8 cellular contexts compared by ENCODE assay signal in the genomic region with DNA sequence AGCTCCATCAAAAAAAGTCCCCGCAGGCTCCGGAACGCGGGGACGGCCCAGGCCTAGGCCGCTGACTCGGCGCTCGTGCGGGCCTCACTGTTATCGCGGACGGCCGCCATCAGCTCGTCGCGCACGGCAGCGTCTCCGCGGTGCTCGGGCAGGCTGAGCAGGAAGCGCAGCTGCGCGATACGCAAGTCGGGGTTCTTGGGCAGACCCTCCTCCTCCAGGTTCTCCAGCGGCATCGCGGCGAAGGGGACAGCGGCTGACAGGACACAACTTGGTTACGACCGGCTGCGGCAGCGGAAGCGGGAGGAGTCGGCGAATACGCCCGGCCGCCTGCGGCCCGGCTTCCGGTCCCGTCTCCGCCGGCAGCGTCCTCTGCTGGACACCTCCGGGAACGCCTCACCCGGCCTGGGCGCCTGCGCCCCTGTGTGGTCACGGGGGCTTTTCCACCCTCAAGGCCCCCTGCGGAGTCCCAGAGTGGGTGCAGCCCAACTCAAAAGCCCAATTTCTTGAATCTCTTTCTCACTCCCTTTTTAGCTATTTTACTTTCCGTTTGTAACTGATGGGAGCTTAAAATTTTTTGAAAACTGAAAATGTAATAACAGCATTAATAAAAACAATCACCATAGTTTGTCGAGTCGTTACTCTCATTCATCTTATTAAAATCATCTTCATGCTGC. TPM values are rescaled to one million over a fixed set of nuclear protein-coding genes. Genes with fewer than 3 reads are reported as not detected.
A peak's percentile ranks its signal among the peaks of the same experiment; 100 is the strongest.
DNase-seq lines count a peak whose midpoint lies in the region; ATAC-seq lines count a peak whose summit lies in the region.

A gene (minus strand): TSS at position 308 of the 674 bp plus-strand sequence. CDS start 75 bp downstream, at position 233.

- no peaks in the 10 kb centered on the region for H3K27me3 ChIP-seq in CD8-positive, alpha-beta memory T cell (ENCODE audit: insufficient read depth, low read length, poor library complexity, severe bottlenecking)
- H3K27me3 ChIP-seq in endocrine pancreas (ENCODE audit: control insufficient read depth, insufficient read depth, low read length) = no peaks in the 10 kb centered on the region
- H3K27me3 ChIP-seq in mesendoderm (ENCODE audit: insufficient read depth, low read length, poor library complexity) = no peaks in the 10 kb centered on the region

- POLR2A ChIA-PET in CD8-positive, alpha-beta memory T cell (lab: Charles Lee) = interaction anchor here (0.6 to 1.9 kb wide), 5 partner anchors 11 to 160 kb away, joined by 3 to 6 read pairs (median 3); a partner anchor contains a TSS

- H3K18ac ChIP-seq in mesendoderm (ENCODE audit: low read length) = peak within 1 kb of the TSS; percentile 45

- H4K8ac ChIP-seq in mesendoderm (ENCODE audit: low read depth, low read length) = no peak within 1 kb of the TSS

- peaks cover 10 to 15% of the 10 kb centered on the region in 2 donors for H3K27me3 Mint-ChIP-seq in CD8-positive, alpha-beta memory T cell

- peak within 1 kb of the TSS; percentile 27 for H3K4me2 ChIP-seq in mesendoderm (ENCODE audit: low read length)

- H2BK120ac ChIP-seq in mesendoderm (ENCODE audit: low read depth, low read length) = no peak within 1 kb of the TSS

- no peak within 1 kb of the TSS for H4K5ac ChIP-seq in mesendoderm (ENCODE audit: low read length)

- DNase-seq in CD8-positive, alpha-beta memory T cell = peak; percentile 88 to 96 (median 91)
- peak; percentile 80 for DNase-seq in NOMO-1 treated with DMSO at 0.1 percent for 48 hours (lab: John Stamatoyannopoulos, UW; ENCODE audit: unreplicated experiment)
- peak; percentile 82 to 91 (median 91) for DNase-seq in activated CD8-positive, alpha-beta memory T cell treated with anti-CD3 and anti-CD28 coated beads for 48 hours (ENCODE audit: low read depth in 2 of 3, low spot score in 2 of 3)
- peak; percentile 92 for DNase-seq in mesendoderm
- peak; percentile 96 for DNase-seq in stimulated activated CD8-positive, alpha-beta memory T cell treated with anti-CD3 and anti-CD28 coated beads, Interleukin-15, amount 100 ng/mL, for 24 hours (ENCODE audit: low read depth)

- no peak within 1 kb of the TSS for H2BK5ac ChIP-seq in mesendoderm (ENCODE audit: low read length)

- H3K9me3 Mint-ChIP-seq in CD8-positive, alpha-beta memory T cell = no peaks in the 10 kb centered on the region

- ATAC-seq in GM19438 (IDR thresholded peaks at IDR 0.05; ENCODE audit: low read depth, unreplicated experiment) (peak; percentile 89), HG03575 (IDR thresholded peaks at IDR 0.05; ENCODE audit: extremely low read depth, insufficient number of reproducible peaks, low FRiP score, unreplicated experiment) (peak; percentile 82)

- peaks cover 27% of the 10 kb centered on the region for H3K4me1 ChIP-seq in CD8-positive, alpha-beta memory T cell (ENCODE audit: insufficient read depth, low read length)
- H3K4me1 ChIP-seq in endocrine pancreas (ENCODE audit: control insufficient read depth, insufficient read depth, low read length) (no peaks in the 10 kb centered on the region), mesendoderm (ENCODE audit: control insufficient read depth, low read depth, low read length) (no peaks in the 10 kb centered on the region)

- H3K4me3 Mint-ChIP-seq in CD8-positive, alpha-beta memory T cell = peak within 1 kb of the TSS; percentile 85 to 95 (median 88)

- H3K56ac ChIP-seq in mesendoderm (ENCODE audit: low read length) = peak within 1 kb of the TSS; percentile 99

- peak within 1 kb of the TSS; percentile 96 for H3K23ac ChIP-seq in mesendoderm (ENCODE audit: low read length)

- no peak within 1 kb of the TSS for H2AK5ac ChIP-seq in mesendoderm (ENCODE audit: low read length)

- peaks cover 19% of the 10 kb centered on the region for H3K36me3 ChIP-seq in CD8-positive, alpha-beta memory T cell (ENCODE audit: insufficient read depth, low read length)
- no peaks in the 10 kb centered on the region for H3K36me3 ChIP-seq in endocrine pancreas (ENCODE audit: control insufficient read depth, insufficient read depth, low read length)
- no peaks in the 10 kb centered on the region for H3K36me3 ChIP-seq in mesendoderm (ENCODE audit: control insufficient read depth, insufficient read depth, low read length)

- WGBS in mesendoderm (ENCODE audit: extremely low coverage, insufficient coverage, low lambda C conversion rate) = no CpG with 5 or more reads among the region's 59 CpGs

- peaks cover 27 to 42% (median 36%) of the 10 kb centered on the region in 3 donors for H3K4me1 Mint-ChIP-seq in CD8-positive, alpha-beta memory T cell

- H3K4me3 ChIP-seq in CD8-positive, alpha-beta memory T cell (ENCODE audit: low read length) = peak within 1 kb of the TSS; percentile 91
- H3K4me3 ChIP-seq in endocrine pancreas (ENCODE audit: control insufficient read depth, insufficient read depth, low read length) (peak within 1 kb of the TSS; percentile 74), mesendoderm (ENCODE audit: low read length) (peak within 1 kb of the TSS; percentile 98)

- peaks cover 6% of the 10 kb centered on the region for H3K79me1 ChIP-seq in mesendoderm (ENCODE audit: low read length)

- H3K9ac ChIP-seq in endocrine pancreas (ENCODE audit: control insufficient read depth, insufficient read depth, low read length) = peak within 1 kb of the TSS; percentile 83
- H3K9ac ChIP-seq in mesendoderm (ENCODE audit: low read length) = peak within 1 kb of the TSS; percentile 98

- no peak within 1 kb of the TSS for H3K4ac ChIP-seq in mesendoderm (ENCODE audit: low read depth, low read length)

- H3K79me2 ChIP-seq in mesendoderm (ENCODE audit: control insufficient read depth, insufficient read depth, low read length) = peaks cover 13% of the 10 kb centered on the region

- peaks cover 0 to 39% (median 6%) of the 10 kb centered on the region in 3 donors for H3K36me3 Mint-ChIP-seq in CD8-positive, alpha-beta memory T cell

- H3K27ac ChIP-seq in CD8-positive, alpha-beta memory T cell (ENCODE audit: low read depth, low read length) = peak within 1 kb of the TSS; percentile 78
- H3K27ac ChIP-seq in mesendoderm (ENCODE audit: low read depth, low read length) = peak within 1 kb of the TSS; percentile 47

- H2BK15ac ChIP-seq in mesendoderm (replicated peaks; ENCODE audit: low read depth) = no peak within 1 kb of the TSS

- CTCF ChIA-PET in CD8-positive, alpha-beta memory T cell (lab: Charles Lee) = interaction anchor here (0.6 to 4.4 kb wide), 24 partner anchors 8 to 165 kb away, joined by 3 to 42 read pairs (median 6); a partner anchor contains a TSS

- no peaks in the 10 kb centered on the region for H3K9me3 ChIP-seq in CD8-positive, alpha-beta memory T cell (ENCODE audit: low read length)
- H3K9me3 ChIP-seq in endocrine pancreas (ENCODE audit: control insufficient read depth, low read length) = no peaks in the 10 kb centered on the region

- peak within 1 kb of the TSS; percentile 61 to 97 (median 90) for H3K27ac Mint-ChIP-seq in CD8-positive, alpha-beta memory T cell

RNA-seq across cellular contexts. Expression of the gene that starts here (rescaled TPM):
- total RNA-seq in CD8-positive, alpha-beta memory T cell = 100 to 1,000 TPM; 134 to 136 TPM
- polyA plus RNA-seq in CD8-positive, alpha-beta memory T cell = 117 TPM
- 145 TPM for polyA plus RNA-seq in mesendoderm (2013, experiment 1 of 2)
- polyA plus RNA-seq in mesendoderm (2013, experiment 2 of 2) = 143 TPM

Comparison
In these comparisons a context has a peak if more than half of its experiments do, and no peak if none do; other contexts are left out.
1. Peak in every context shown above with its lines: DNase-seq, ATAC-seq, H3K4me3 ChIP-seq and H3K27ac ChIP-seq.